Comparison of ENCODE assay signal across 10 cellular contexts in the genomic region with DNA sequence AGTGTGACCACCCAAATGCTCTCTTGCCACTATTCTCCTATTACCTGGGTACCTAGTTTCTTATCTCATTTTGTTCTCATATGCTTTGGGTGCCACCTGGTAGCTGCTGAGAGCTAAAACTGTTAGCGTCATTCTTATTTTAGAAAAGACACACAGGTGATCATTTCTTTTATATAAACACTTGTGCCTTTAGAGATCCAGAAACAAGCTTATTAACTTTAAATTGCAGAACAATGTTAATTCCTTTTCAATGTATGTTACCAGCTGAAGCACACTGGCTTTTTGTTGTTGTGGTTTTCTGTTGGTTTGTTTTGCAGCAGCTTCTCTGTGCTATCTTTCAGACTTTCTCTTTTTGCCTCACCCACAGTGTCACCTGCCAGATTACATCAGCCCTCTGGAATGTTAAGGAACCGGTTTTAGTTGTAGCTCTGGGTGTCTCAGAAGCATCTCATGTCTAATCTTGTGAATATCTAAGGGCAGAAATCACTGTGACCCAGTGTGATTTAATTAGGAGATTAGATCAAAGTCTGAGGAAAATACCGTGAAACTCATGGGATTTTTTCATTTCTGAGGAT. TPM values are rescaled to one million over a fixed set of nuclear protein-coding genes. Genes with fewer than 3 reads are reported as not detected.
DNase-seq lines count a peak whose midpoint lies in the region; ATAC-seq and TF ChIP-seq lines count a peak whose summit lies in the region.
"Had no signal": no experiment of that assay in that cellular context is flagged by ENCODE, and none has a peak within 500 bp of the region (broad histone marks: within the 10 kb centered on the region; RNA-seq: fewer than 3 reads in every experiment).

No MANE protein-coding gene starts in this region.

- H3K36me3 ChIP-seq in HUES6 (ENCODE audit: control insufficient read depth, insufficient read depth, low read length): no peaks in the 10 kb centered on the region

- intact Hi-C loops in CD14-positive monocyte (cut with micrococcal nuclease): no loop called here
- intact Hi-C loops in left colon (cut with DNase I, micrococcal nuclease): no loop called here
- intact Hi-C loops in left ventricle myocardium superior (cut with micrococcal nuclease): no loop called here

- H3K4me1 Mint-ChIP-seq in CD14-positive monocyte: peaks cover 20% of the 10 kb centered on the region
- peaks cover 16% of the 10 kb centered on the region for H3K4me1 Mint-ChIP-seq in T-helper 2 cell treated with Interferon-gamma antibody and Interleukin-4, amounts not matched to agents 5 μg/mL and 100 μg/mL, for 36 hours (ENCODE audit: low read depth)
- H3K4me1 Mint-ChIP-seq: neural crest cell had no signal

- H3K36me3 Mint-ChIP-seq in CD14-positive monocyte: peaks cover 82 to 93% of the 10 kb centered on the region in 2 donors
- H3K36me3 Mint-ChIP-seq in T-helper 2 cell treated with Interferon-gamma antibody and Interleukin-4, amounts not matched to agents 5 μg/mL and 100 μg/mL, for 36 hours (ENCODE audit: low read depth): peaks cover 3% of the 10 kb centered on the region

- ATAC-seq in left colon (peak; percentile 96), left ventricle myocardium superior (no peak), HG03175 (IDR thresholded peaks at IDR 0.05; ENCODE audit: unreplicated experiment) (no peak)

- DNase-seq in CD14-positive monocyte (ENCODE audit: low spot score) (no peak), left colon (peak; percentile 57 to 73), left ventricle myocardium superior (no peak), pons (ENCODE audit: low spot score) (no peak)
- DNase-seq in T-helper 2 cell treated with Interferon-gamma antibody and Interleukin-4, amounts not matched to agents 5 μg/mL and 100 μg/mL, for 36 hours (ENCODE audit: low spot score): no peak
- DNase-seq in activated CD4-positive, alpha-beta T cell treated with anti-CD3 and anti-CD28 coated beads, Interleukin-2, amount 50 U/mL, for 48 hours: no peak
- DNase-seq: CD8-positive, alpha-beta memory T cell had no signal

- no peaks in the 10 kb centered on the region for H3K27me3 Mint-ChIP-seq in CD14-positive monocyte (ENCODE audit: low read depth in 3 of 3)
- no peaks in the 10 kb centered on the region for H3K27me3 Mint-ChIP-seq in T-helper 2 cell treated with Interferon-gamma antibody and Interleukin-4, amounts not matched to agents 5 μg/mL and 100 μg/mL, for 36 hours (ENCODE audit: low read depth)

- H3K9ac ChIP-seq in HUES6 (ENCODE audit: low read length): peak overlapping the region; percentile 54

- H3K4me1 ChIP-seq in HUES6 (ENCODE audit: control insufficient read depth, insufficient read depth, low read length): peaks cover 33% of the 10 kb centered on the region

- peak overlapping the region in 4 of 7 donors; percentile 9 to 67 (median 42) for H3K27ac Mint-ChIP-seq in CD14-positive monocyte
- peak overlapping the region; percentile 38 for H3K27ac Mint-ChIP-seq in T-helper 2 cell treated with Interferon-gamma antibody and Interleukin-4, amounts not matched to agents 5 μg/mL and 100 μg/mL, for 36 hours
- H3K27ac Mint-ChIP-seq: CD8-positive, alpha-beta memory T cell had no signal

- no peaks in the 10 kb centered on the region for H3K9me3 ChIP-seq in HUES6 (ENCODE audit: control insufficient read depth, insufficient read depth, low read depth, low read length)

- no peaks in the 10 kb centered on the region for H3K27me3 ChIP-seq in HUES6 (ENCODE audit: control insufficient read depth, insufficient read depth, low read length)

- no peak overlapping the region for H3K4me3 Mint-ChIP-seq in CD14-positive monocyte
- peak overlapping the region; percentile 53 for H3K4me3 Mint-ChIP-seq in T-helper 2 cell treated with Interferon-gamma antibody and Interleukin-4, amounts not matched to agents 5 μg/mL and 100 μg/mL, for 36 hours
- H3K4me3 Mint-ChIP-seq: CD8-positive, alpha-beta memory T cell; neural crest cell had no signal

- H3K27ac ChIP-seq in HUES6 (ENCODE audit: low read depth, low read length): peak overlapping the region; percentile 77

- TF ChIP-seq CTCF in CD14-positive monocyte (IDR thresholded peaks at IDR 0.05): no peak

- H3K4me3 ChIP-seq in HUES6 (ENCODE audit: low read depth, low read length): peak overlapping the region; percentile 26

- H3K9me3 Mint-ChIP-seq in CD14-positive monocyte: peaks cover 0 to 5% (median 0%) of the 10 kb centered on the region in 7 donors
- H3K9me3 Mint-ChIP-seq in T-helper 2 cell treated with Interferon-gamma antibody and Interleukin-4, amounts not matched to agents 5 μg/mL and 100 μg/mL, for 36 hours: no peaks in the 10 kb centered on the region
- H3K9me3 Mint-ChIP-seq: CD8-positive, alpha-beta memory T cell; neural crest cell had no signal

RNA-seq across cellular contexts. Expression of a gene that starts 43.4 kb away (rescaled TPM):
- polyA plus RNA-seq in CD14-positive monocyte: under 1 TPM; 0.52 to 0.81 TPM
- total RNA-seq in left colon: 1 to 10 TPM; 7.3 to 8.4 TPM
- 18.2 TPM for total RNA-seq in left ventricle myocardium superior

RNA-seq across cellular contexts. Expression of a gene that starts 57.1 kb away (rescaled TPM):
- 10 to 100 TPM in 1 of 2 donors, 1 to 10 TPM in 1; 6.5 to 14.5 TPM for polyA plus RNA-seq in CD14-positive monocyte
- total RNA-seq in left colon (1 to 10 TPM; 1.2 TPM), left ventricle myocardium superior (11.8 TPM)
- total RNA-seq: neural crest cell had no signal

Comparison
In these comparisons a context has a peak if more than half of its experiments do, and no peak if none do; other contexts are left out.
1. DNase-seq: peak in left colon (2 of 2); none in CD14-positive monocyte (single experiment), T-helper 2 cell treated with Interferon-gamma antibody and Interleukin-4, amounts not matched to agents 5 μg/mL and 100 μg/mL, for 36 hours (single experiment), left ventricle myocardium superior (single experiment), activated CD4-positive, alpha-beta T cell treated with anti-CD3 and anti-CD28 coated beads, Interleukin-2, amount 50 U/mL, for 48 hours (0 of 2) and pons (single experiment).